ENCODE assay signal across 22 cellular contexts in the genomic region with DNA sequence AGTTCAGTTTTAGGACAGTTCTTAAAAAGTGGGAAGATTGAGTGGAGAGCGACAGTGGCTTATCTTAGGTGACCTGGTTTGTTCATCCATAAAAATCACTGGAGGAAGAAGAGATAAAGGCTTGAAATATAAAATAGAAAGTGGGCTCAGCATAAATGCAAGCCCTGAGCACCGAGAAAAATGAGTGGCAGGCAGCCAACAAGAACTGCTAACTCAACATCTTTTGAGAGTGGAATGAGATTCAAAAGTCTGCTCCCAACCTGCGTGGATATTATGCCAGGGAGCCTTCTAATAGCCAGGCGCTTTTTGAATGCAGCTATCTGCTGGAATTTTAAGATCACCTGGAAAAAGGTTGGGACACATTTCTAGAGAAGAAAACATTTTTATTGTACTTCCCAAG.
DNase-seq lines count a peak whose midpoint lies in the region; ATAC-seq and TF ChIP-seq lines count a peak whose summit lies in the region.
"Had no signal": no experiment of that assay in that cellular context is flagged by ENCODE, and none has a peak within 500 bp of the region (broad histone marks: within the 10 kb centered on the region; RNA-seq: fewer than 3 reads in every experiment).

No MANE protein-coding gene starts in this region.

- H3K4me3 Mint-ChIP-seq in HFFc6, result peak overlapping the region; percentile 12; the same call in 1 of the 2 replicates
- H3K4me3 Mint-ChIP-seq in nephron, result peak overlapping the region in 2 of 3 experiments; percentile 4 to 10
- H3K4me3 Mint-ChIP-seq: CD4-positive, alpha-beta memory T cell; IgD-negative memory B cell had no signal

- TF ChIP-seq CTCF in A673 (conservative IDR thresholded peaks at IDR 0.05; ENCODE audit: low read depth, low read length) (no peak), HFFc6 (IDR thresholded peaks at IDR 0.05) (no peak), nephron (IDR thresholded peaks at IDR 0.05; ENCODE audit: unreplicated experiment in 3 of 3) (no peak), mucosa of descending colon (IDR thresholded peaks at IDR 0.05) (no peak)

- H3K27me3 ChIP-seq in A673 (replicated peaks; ENCODE audit: insufficient read depth, low read depth, low read length, poor library complexity), result no peaks in the 10 kb centered on the region
- H3K27me3 ChIP-seq: BLaER1 treated with 17β-estradiol and CSF1 and Interleukin-3, amounts not matched to agents 10 nM and 100 nM; SJCRH30 had no signal

- DNase-seq in A673 (ENCODE audit: low spot score), result peak; percentile 48
- no peak for DNase-seq in HFFc6
- DNase-seq in OCI-M1 (lab: John Stamatoyannopoulos, UW), result peak; percentile 34
- DNase-seq in mucosa of descending colon, result no peak
- DNase-seq in NCI-H146 (lab: John Stamatoyannopoulos, UW), result no peak
- DNase-seq: Caco-2; CD4-positive, alpha-beta memory T cell; DMS 273 treated with DMSO at 0.1 percent for 48 hours; GOT3; HCEC 1CT; NCI-H1436; NCI-H1930; NCI-H2171; NCI-H446; NCI-H526; SJCRH30; T-helper 1 cell; T-helper 9 cell had no signal

- H3K36me3 Mint-ChIP-seq in HFFc6 (ENCODE audit: low read depth), result no peaks in the 10 kb centered on the region
- peaks cover 8% of the 10 kb centered on the region for H3K36me3 Mint-ChIP-seq in nephron (ENCODE audit: low read depth)
- H3K36me3 Mint-ChIP-seq: CD4-positive, alpha-beta memory T cell; IgD-negative memory B cell had no signal

- BruUV-seq in A673 (replicated peaks; lab: Mats Ljungman, UMichigan), result no TSS peak

- H3K4me1 ChIP-seq in A673 (ENCODE audit: insufficient read depth, low read length, poor library complexity, severe bottlenecking), result no peaks in the 10 kb centered on the region
- no peaks in the 10 kb centered on the region for H3K4me1 ChIP-seq in mucosa of descending colon (ENCODE audit: low read depth)
- H3K4me1 ChIP-seq: BLaER1 treated with 17β-estradiol and CSF1 and Interleukin-3, amounts not matched to agents 10 nM and 100 nM; Caco-2; SJCRH30 had no signal

- no peak overlapping the region for H3K27ac ChIP-seq in A673 (ENCODE audit: low read depth, low read length, poor library complexity, severe bottlenecking)
- H3K27ac ChIP-seq: BLaER1 treated with 17β-estradiol and CSF1 and Interleukin-3, amounts not matched to agents 10 nM and 100 nM; SJCRH30 had no signal

- H3K27ac Mint-ChIP-seq in HFFc6 (no peak overlapping the region), nephron (peak overlapping the region; percentile 81 to 90 (median 90))
- H3K27ac Mint-ChIP-seq: CD4-positive, alpha-beta memory T cell; IgD-negative memory B cell had no signal

- CTCF ChIA-PET in A673 (lab: Charles Lee), result no interaction called here

- peaks cover 14% of the 10 kb centered on the region for H3K9me3 Mint-ChIP-seq in HFFc6
- H3K9me3 Mint-ChIP-seq in nephron, result peaks cover 32% of the 10 kb centered on the region

- H3K9me3 ChIP-seq in A673 (ENCODE audit: low read depth, low read length, poor library complexity, severe bottlenecking), result no peaks in the 10 kb centered on the region
- H3K9me3 ChIP-seq in mucosa of descending colon, result peaks cover 8% of the 10 kb centered on the region
- H3K9me3 ChIP-seq: BLaER1 treated with 17β-estradiol and CSF1 and Interleukin-3, amounts not matched to agents 10 nM and 100 nM; Caco-2; SJCRH30 had no signal

- no peaks in the 10 kb centered on the region for H3K36me3 ChIP-seq in A673 (ENCODE audit: insufficient read depth, low read length, poor library complexity, severe bottlenecking)
- H3K36me3 ChIP-seq in mucosa of descending colon (ENCODE audit: low read depth), result no peaks in the 10 kb centered on the region
- H3K36me3 ChIP-seq: BLaER1 treated with 17β-estradiol and CSF1 and Interleukin-3, amounts not matched to agents 10 nM and 100 nM; SJCRH30 had no signal

- POLR2A ChIA-PET in A673 (lab: Charles Lee; ENCODE audit: low non-redundant PET), result no interaction called here

- intact Hi-C loops in A673 (cut with micrococcal nuclease; ENCODE audit: unreplicated experiment), result no loop called here
- intact Hi-C loops in mucosa of descending colon (cut with DNase I, micrococcal nuclease), result no loop called here

- ATAC-seq in HG03520 (IDR thresholded peaks at IDR 0.05; ENCODE audit: unreplicated experiment) (no peak), mucosa of descending colon (no peak)

- H3K27me3 Mint-ChIP-seq in HFFc6 (ENCODE audit: insufficient read depth) (no peaks in the 10 kb centered on the region; the same call in 1 of the 2 replicates), nephron (ENCODE audit: low read depth) (no peaks in the 10 kb centered on the region)
- H3K27me3 Mint-ChIP-seq: CD4-positive, alpha-beta memory T cell; IgD-negative memory B cell had no signal

- peaks cover 14% of the 10 kb centered on the region for H3K4me1 Mint-ChIP-seq in HFFc6 (ENCODE audit: low read depth)
- peaks cover 9% of the 10 kb centered on the region for H3K4me1 Mint-ChIP-seq in nephron
- H3K4me1 Mint-ChIP-seq: CD4-positive, alpha-beta memory T cell; IgD-negative memory B cell had no signal

- H3K4me3 ChIP-seq in A673 (ENCODE audit: low read depth, low read length, poor library complexity, severe bottlenecking), result no peak overlapping the region
- H3K4me3 ChIP-seq in mucosa of descending colon, result no peak overlapping the region
- H3K4me3 ChIP-seq: BLaER1 treated with 17β-estradiol and CSF1 and Interleukin-3, amounts not matched to agents 10 nM and 100 nM; SJCRH30 had no signal

Comparison
In these comparisons a context has a peak if more than half of its experiments do, and no peak if none do; other contexts are left out.
1. DNase-seq: peak in A673 (single experiment) and OCI-M1 (single experiment); none in HFFc6 (single experiment), mucosa of descending colon (0 of 3) and NCI-H146 (single experiment).